ENCODE assay signal across 8 cellular contexts in the genomic region with DNA sequence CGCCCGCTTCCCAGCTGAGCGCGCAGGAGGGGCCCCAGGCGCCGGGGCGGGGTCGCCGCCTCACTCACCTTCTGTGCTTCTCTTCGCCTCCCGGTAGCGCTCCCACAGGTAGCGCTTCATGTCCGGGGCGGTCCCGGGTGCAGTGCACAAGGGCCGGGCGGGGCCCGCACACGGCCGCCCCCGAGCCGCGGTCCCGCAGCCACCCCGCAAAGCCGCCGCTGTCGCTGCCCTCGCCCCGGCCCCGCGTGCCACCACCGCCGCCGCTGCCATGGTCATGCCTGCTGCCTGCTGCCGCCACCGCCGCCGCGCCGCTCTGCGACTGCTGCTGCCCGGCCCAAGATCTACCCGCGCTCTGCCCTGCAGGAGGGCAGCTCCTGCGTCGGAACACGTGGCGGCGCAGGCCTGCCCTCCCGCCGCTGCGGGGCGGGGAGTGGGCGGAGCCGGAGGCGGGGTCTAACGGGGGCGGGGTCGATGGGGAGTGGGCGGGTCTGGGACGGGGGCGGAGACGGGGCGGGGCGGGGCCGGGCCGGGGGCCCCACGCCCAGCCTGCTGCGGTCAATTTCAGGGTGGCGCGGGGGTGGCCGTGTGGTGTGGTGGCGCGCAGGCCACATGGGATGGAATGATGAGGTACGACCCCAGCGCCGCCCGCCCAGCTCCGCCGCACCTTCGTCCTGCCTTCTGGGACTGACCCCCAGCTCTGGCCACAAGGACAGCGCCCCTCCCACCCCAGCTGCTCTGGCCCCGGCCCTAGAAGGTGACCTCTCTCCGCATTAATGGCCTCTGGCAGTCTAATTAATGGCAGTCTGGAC. TPM values are rescaled to one million over a fixed set of nuclear protein-coding genes. Genes with fewer than 3 reads are reported as not detected.
A peak's percentile ranks its signal among the peaks of the same experiment; 100 is the strongest.
DNase-seq lines count a peak whose midpoint lies in the region; ATAC-seq, FAIRE-seq and TF ChIP-seq lines count a peak whose summit lies in the region.

A gene (minus strand): TSS at position 354 of the 809 bp plus-strand sequence. CDS start 78 bp downstream, at position 276.

- DNase-seq in GM12891 (ENCODE audit: insufficient read length, low spot score) = peak; percentile 78
- DNase-seq in NCI-H1048 (lab: John Stamatoyannopoulos, UW) = peak; percentile 46
- peak in 54 of 56 donors; percentile 14 to 95 (median 67) for DNase-seq in amygdala (lab: John Stamatoyannopoulos, UW)
- peak; percentile 89 for DNase-seq in left ventricle myocardium superior
- DNase-seq in pulmonary artery endothelial cell (ENCODE audit: low read depth, low spot score) = peak; percentile 40
- DNase-seq in urothelium cell line (ENCODE audit: low spot score) = peak; percentile 86

- no peaks in the 10 kb centered on the region for H3K36me3 Mint-ChIP-seq in T-helper 1 cell treated with Interleukin-12 subunit alpha and Interleukin-12 subunit beta and Interleukin-4 antibody, amounts not matched to agents 30 μg/mL and 1 μg/mL, for 36 hours (ENCODE audit: low read depth)

- peak within 1 kb of the TSS; percentile 83 for H3K4me3 Mint-ChIP-seq in T-helper 1 cell treated with Interleukin-12 subunit alpha and Interleukin-12 subunit beta and Interleukin-4 antibody, amounts not matched to agents 30 μg/mL and 1 μg/mL, for 36 hours

- peaks cover 10% of the 10 kb centered on the region for H3K4me1 Mint-ChIP-seq in T-helper 1 cell treated with Interleukin-12 subunit alpha and Interleukin-12 subunit beta and Interleukin-4 antibody, amounts not matched to agents 30 μg/mL and 1 μg/mL, for 36 hours (ENCODE audit: low read depth)

- peak; percentile 87 for ATAC-seq in HG02610 (IDR thresholded peaks at IDR 0.05; ENCODE audit: unreplicated experiment)
- ATAC-seq in left ventricle myocardium superior = peak; percentile 96

- TF ChIP-seq POLR2A in GM12891 (IDR thresholded peaks at IDR 0.05; ENCODE audit: low read depth, low read length) = peak; percentile 50; the same call in 1 of the 2 replicates

- H3K27ac Mint-ChIP-seq in T-helper 1 cell treated with Interleukin-12 subunit alpha and Interleukin-12 subunit beta and Interleukin-4 antibody, amounts not matched to agents 30 μg/mL and 1 μg/mL, for 36 hours = peak within 1 kb of the TSS; percentile 62

- no peaks in the 10 kb centered on the region for H3K9me3 Mint-ChIP-seq in T-helper 1 cell treated with Interleukin-12 subunit alpha and Interleukin-12 subunit beta and Interleukin-4 antibody, amounts not matched to agents 30 μg/mL and 1 μg/mL, for 36 hours

- intact Hi-C loops in left ventricle myocardium superior (cut with micrococcal nuclease) = no loop called here

- H3K27me3 Mint-ChIP-seq in T-helper 1 cell treated with Interleukin-12 subunit alpha and Interleukin-12 subunit beta and Interleukin-4 antibody, amounts not matched to agents 30 μg/mL and 1 μg/mL, for 36 hours (ENCODE audit: low read depth) = peaks cover 34% of the 10 kb centered on the region

- FAIRE-seq in GM12891 (lab: Jason Lieb, UNC) (peak; percentile 97), urothelium cell line (lab: Jason Lieb, UNC) (peak; percentile 62)

TF ChIP-seq in GM12891, 5 proteins besides CTCF, POLR2A, EP300 and RAD21:
- TF ChIP-seq TAF1 (IDR thresholded peaks at IDR 0.05; ENCODE audit: low read depth, low read length) = no peak
- 0 out of 2 replicates have a peak, but pooled peaks have one; percentile 51 for TF ChIP-seq POLR2AphosphoS5 (IDR thresholded peaks at IDR 0.05; ENCODE audit: low read depth, low read length)
- no peak for TF ChIP-seq PAX5 (IDR thresholded peaks at IDR 0.05; ENCODE audit: insufficient read depth, low read length, severe bottlenecking)

RNA-seq across cellular contexts. Expression of the gene that starts here (rescaled TPM):
- 1.4 TPM for polyA plus RNA-seq in GM12891 (2012; ENCODE audit: low read depth, missing spikeins)
- total RNA-seq in left ventricle myocardium superior (3.3 TPM), pulmonary artery endothelial cell (4.2 and 5.3 TPM in 2 replicates)

Comparison
In these comparisons a context has a peak if more than half of its experiments do, and no peak if none do; other contexts are left out.
1. Peak in every context shown above with its lines: DNase-seq and ATAC-seq.